Comparison of ENCODE assay signal across 8 cellular contexts in the genomic region with DNA sequence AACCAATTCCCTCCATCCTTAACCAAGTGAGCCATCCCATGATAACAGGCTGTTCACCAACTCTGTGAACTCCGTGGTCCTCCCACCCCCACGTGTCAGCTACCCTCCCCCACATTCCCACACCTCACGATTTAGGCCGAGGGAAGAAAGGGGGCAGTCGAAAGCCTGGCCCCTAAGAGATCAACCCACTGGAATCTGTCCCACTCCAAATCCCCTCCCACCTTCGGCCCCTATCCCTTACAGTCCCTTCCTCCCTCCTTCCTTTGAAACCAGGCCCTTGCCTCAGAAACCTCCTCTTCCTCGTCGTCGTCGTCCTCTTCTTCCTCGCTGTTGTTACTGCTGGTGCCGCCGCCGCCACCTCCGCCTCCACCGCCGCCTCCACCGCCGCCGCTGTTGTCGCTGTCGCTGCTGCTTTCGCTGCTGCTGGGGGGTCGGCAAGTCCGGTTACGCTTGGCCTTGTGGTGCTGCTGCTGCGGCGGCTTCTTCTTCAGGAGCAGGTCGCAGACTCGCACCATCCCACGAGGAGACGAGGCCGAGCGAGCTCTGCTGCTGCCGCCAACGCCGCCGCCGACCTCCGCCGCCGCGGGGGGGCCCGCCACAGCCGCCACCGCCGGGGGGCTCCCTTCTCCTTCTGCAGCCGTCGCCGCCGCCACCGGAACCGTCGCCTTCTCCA. TPM values are rescaled to one million over a fixed set of nuclear protein-coding genes. Genes with fewer than 3 reads are reported as not detected.
A peak's percentile ranks its signal among the peaks of the same experiment; 100 is the strongest.
DNase-seq lines count a peak whose midpoint lies in the region; ATAC-seq and TF ChIP-seq lines count a peak whose summit lies in the region.

No MANE protein-coding gene starts in this region.

- intact Hi-C loops in Panc1 (cut with micrococcal nuclease; ENCODE audit: unreplicated experiment), result loop anchor here (5.0 kb wide), 1 partner anchor 116 kb away; no protein-coding TSS in a partner anchor

- H3K4me3 ChIP-seq in Panc1 (ENCODE audit: low read depth in 2 of 2, low read length in 2 of 2), result peak overlapping the region; percentile 73 to 76

- POLR2A ChIA-PET in Panc1 (lab: Charles Lee), result interaction anchor here (0.5 to 0.7 kb wide), 3 partner anchors 14 to 190 kb away, joined by 4 to 7 read pairs (median 4); no protein-coding TSS in a partner anchor

- H3K27ac ChIP-seq in Panc1 (ENCODE audit: low read length) (peak overlapping the region; percentile 75), caudate nucleus (ENCODE audit: low read depth, low read length) (peak overlapping the region; percentile 95)

- no peaks in the 10 kb centered on the region for H3K9me3 ChIP-seq in Panc1 (ENCODE audit: control insufficient read depth, insufficient read depth, low read depth, low read length)

- H3K36me3 ChIP-seq in Panc1 (ENCODE audit: control insufficient read depth, insufficient read depth, low read length), result peaks cover 4% of the 10 kb centered on the region

- peak; percentile 15 for ATAC-seq in GM18858 (IDR thresholded peaks at IDR 0.05; ENCODE audit: unreplicated experiment)
- peak; percentile 26 for ATAC-seq in HG03025 (IDR thresholded peaks at IDR 0.05; ENCODE audit: low FRiP score, unreplicated experiment)
- peak; percentile 4; the same call in 1 of the 2 replicates for ATAC-seq in Panc1

- DNase-seq in COR-L47 (lab: John Stamatoyannopoulos, UW) (peak; percentile 66), Panc1 (ENCODE audit: low read depth, low spot score) (no peak), caudate nucleus (lab: John Stamatoyannopoulos, UW) (peak in 30 of 61 donors; percentile 0 to 87 (median 46)), left kidney (ENCODE audit: low read depth, low spot score) (peak; percentile 87), NCI-H2107 (lab: John Stamatoyannopoulos, UW) (no peak)
- peak in 5 of 6 experiments; percentile 48 to 91 (median 82) for DNase-seq in stimulated activated naive CD4-positive, alpha-beta T cell (lab: John Stamatoyannopoulos, UW)

- H3K4me1 ChIP-seq in Panc1 (ENCODE audit: control insufficient read depth, insufficient read depth, low read length), result peaks cover 8% of the 10 kb centered on the region; the same call in 1 of the 2 replicates

- in situ Hi-C loops in Panc1 (cut with HindIII; ENCODE audit: low pct_unique_long_range_greater_than_20kb, low sequenced_read_pairs), result no loop called here

- H3K27me3 ChIP-seq in Panc1 (ENCODE audit: control insufficient read depth, insufficient read depth, low read length), result no peaks in the 10 kb centered on the region

- peak; percentile 64 for TF ChIP-seq CTCF in Panc1 (IDR thresholded peaks at IDR 0.05)

- BruUV-seq in Panc1 (replicated peaks; lab: Mats Ljungman, UMichigan), result no TSS peak

- CTCF ChIA-PET in Panc1 (lab: Charles Lee), result interaction anchor here (0.8 kb wide), 1 partner anchor 220 kb away, joined by 4 read pairs; no protein-coding TSS in a partner anchor

RNA-seq across cellular contexts. Expression of a gene that starts 0.5 kb away (rescaled TPM):
- 38.5 TPM for total RNA-seq in Panc1 (2021; ENCODE audit: unreplicated experiment)
- polyA plus RNA-seq in Panc1 (2012; ENCODE audit: insufficient read length), result 19.5 TPM

Comparison
In these comparisons a context has a peak if more than half of its experiments do, and no peak if none do; other contexts are left out.
1. DNase-seq: peak in COR-L47 (single experiment), left kidney (single experiment) and stimulated activated naive CD4-positive, alpha-beta T cell (5 of 6); none in Panc1 (single experiment) and NCI-H2107 (single experiment).
2. Peak in every context shown above with its lines, with median percentiles within 50 percentile points of each other: ATAC-seq.